In the genomic region with DNA sequence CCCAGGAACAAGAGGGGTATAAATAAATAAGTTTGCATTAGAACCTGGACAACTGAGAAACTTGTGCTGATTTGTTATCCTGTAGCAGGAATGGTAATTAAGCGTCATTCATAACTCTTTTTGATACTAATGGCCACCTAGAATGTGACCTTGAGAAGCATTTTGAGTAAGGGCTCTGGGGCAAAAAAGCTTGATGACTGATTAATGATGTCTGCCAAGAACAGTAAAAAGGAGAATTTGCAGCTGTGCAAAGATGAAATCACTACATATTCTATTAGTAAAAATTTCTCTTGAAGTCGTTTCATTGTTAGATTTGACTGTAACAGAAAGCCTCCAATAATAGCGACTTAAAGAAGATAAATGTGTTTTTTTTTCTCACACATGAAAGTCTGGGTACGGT, we compare ENCODE assay signal across 29 cellular contexts.
"Had no signal": no experiment of that assay in that cellular context is flagged by ENCODE, and none has a peak within 500 bp of the region (broad histone marks: within the 10 kb centered on the region; RNA-seq: fewer than 3 reads in every experiment).

No MANE protein-coding gene starts in this region.

- H3K27me3 ChIP-seq: brain microvascular endothelial cell, dorsolateral prefrontal cortex, gastrocnemius medialis had no signal

- H3K4me3 Mint-ChIP-seq: activated CD4-positive, alpha-beta T cell treated with anti-CD3 and anti-CD28 coated beads for 36 hours; activated CD8-positive, alpha-beta T cell treated with anti-CD3 and anti-CD28 coated beads for 36 hours; activated naive CD8-positive, alpha-beta T cell; activated T-cell treated with anti-CD3 and anti-CD28 coated beads, Interleukin-2, amount 50 U/mL, for 4 hours; activated T-helper 17 cell treated with anti-CD3 and anti-CD28 coated beads, Interleukin-2, amount 50 U/mL, for 72 hours; central memory CD8-positive, alpha-beta T cell; dendritic cell treated with granulocyte-macrophage colony-stimulating factor and Interleukin-4, amounts not matched to agents 40 ng/mL and 50 ng/mL, for 4 days; endodermal cell had no signal

- DNase-seq: activated CD4-positive, alpha-beta T cell treated with anti-CD3 and anti-CD28 coated beads for 36 hours; activated CD4-positive, alpha-beta T cell treated with anti-CD3 and anti-CD28 coated beads, Interleukin-2, amount 50 U/mL, for 1 hour; activated CD4-positive, alpha-beta T cell treated with anti-CD3 and anti-CD28 coated beads, Interleukin-2, amount 50 U/mL, for 48 hours; activated CD4-positive, CD25-positive, alpha-beta regulatory T cell; activated CD4-positive, CD25-positive, alpha-beta regulatory T cell treated with anti-CD3 and anti-CD28 coated beads, Interleukin-2, amount 50 U/mL, for 72 hours; activated CD8-positive, alpha-beta memory T cell treated with anti-CD3 and anti-CD28 coated beads for 24 hours; activated CD8-positive, alpha-beta T cell treated with anti-CD3 and anti-CD28 coated beads for 36 hours; activated effector memory CD4-positive, alpha-beta T cell treated with Interleukin-2 at 50 U/mL for 16 hours; activated gamma-delta T cell treated with Interleukin-2 at 50 U/mL for 16 hours; activated naive CD4-positive, alpha-beta T cell treated with anti-CD3 and anti-CD28 coated beads, Interleukin-2, amount 50 U/mL, for 16 hours; activated naive CD4-positive, alpha-beta T cell treated with Interleukin-2 at 50 U/mL for 16 hours; activated T-cell treated with anti-CD3 and anti-CD28 coated beads, Interleukin-2, amount 50 U/mL, for 4 hours; amniotic stem cell; anterior cingulate cortex; brain microvascular endothelial cell; dorsolateral prefrontal cortex; effector memory CD4-positive, alpha-beta T cell; endodermal cell; foreskin keratinocyte; gastrocnemius medialis; glutamatergic neuron; T-helper 2 cell had no signal

- H3K27me3 Mint-ChIP-seq: activated CD4-positive, alpha-beta T cell treated with anti-CD3 and anti-CD28 coated beads for 36 hours; activated CD8-positive, alpha-beta T cell treated with anti-CD3 and anti-CD28 coated beads for 36 hours; activated naive CD8-positive, alpha-beta T cell; activated T-helper 17 cell treated with anti-CD3 and anti-CD28 coated beads, Interleukin-2, amount 50 U/mL, for 72 hours; central memory CD8-positive, alpha-beta T cell had no signal

- H3K9me3 Mint-ChIP-seq: activated CD8-positive, alpha-beta T cell treated with anti-CD3 and anti-CD28 coated beads for 36 hours; activated T-cell treated with anti-CD3 and anti-CD28 coated beads, Interleukin-2, amount 50 U/mL, for 4 hours; activated T-helper 17 cell treated with anti-CD3 and anti-CD28 coated beads, Interleukin-2, amount 50 U/mL, for 72 hours; central memory CD8-positive, alpha-beta T cell; dendritic cell treated with granulocyte-macrophage colony-stimulating factor and Interleukin-4, amounts not matched to agents 40 ng/mL and 50 ng/mL, for 4 days; endodermal cell had no signal

- H3K4me1 Mint-ChIP-seq: activated CD4-positive, alpha-beta T cell treated with anti-CD3 and anti-CD28 coated beads for 36 hours; activated T-helper 17 cell treated with anti-CD3 and anti-CD28 coated beads, Interleukin-2, amount 50 U/mL, for 72 hours had no signal

- H3K27ac ChIP-seq: brain microvascular endothelial cell, coronary artery, dorsolateral prefrontal cortex, foreskin keratinocyte, gastrocnemius medialis had no signal

- H3K4me3 ChIP-seq: coronary artery, dorsolateral prefrontal cortex, gastrocnemius medialis had no signal

- H3K36me3 ChIP-seq: brain microvascular endothelial cell, gastrocnemius medialis had no signal

- ATAC-seq: activated CD4-positive, alpha-beta T cell treated with anti-CD3 and anti-CD28 coated beads for 36 hours; activated CD8-positive, alpha-beta T cell treated with anti-CD3 and anti-CD28 coated beads for 36 hours; activated T-cell treated with anti-CD3 and anti-CD28 coated beads, Interleukin-2, amount 50 U/mL, for 4 hours; activated T-helper 17 cell treated with anti-CD3 and anti-CD28 coated beads, Interleukin-2, amount 50 U/mL, for 72 hours; esophagus mucosa; foreskin keratinocyte; gastrocnemius medialis had no signal

- H3K27ac Mint-ChIP-seq: activated CD4-positive, alpha-beta T cell treated with anti-CD3 and anti-CD28 coated beads for 36 hours; activated CD8-positive, alpha-beta T cell treated with anti-CD3 and anti-CD28 coated beads for 36 hours; activated naive CD8-positive, alpha-beta T cell; activated T-helper 17 cell treated with anti-CD3 and anti-CD28 coated beads, Interleukin-2, amount 50 U/mL, for 72 hours; dendritic cell treated with granulocyte-macrophage colony-stimulating factor and Interleukin-4, amounts not matched to agents 40 ng/mL and 50 ng/mL, for 4 days; endodermal cell had no signal

- FAIRE-seq: astrocyte had no signal

- H3K9me3 ChIP-seq: gastrocnemius medialis had no signal

- H3K36me3 Mint-ChIP-seq: activated naive CD8-positive, alpha-beta T cell had no signal
